Comparison of ENCODE assay signal across 16 cellular contexts in the genomic region with DNA sequence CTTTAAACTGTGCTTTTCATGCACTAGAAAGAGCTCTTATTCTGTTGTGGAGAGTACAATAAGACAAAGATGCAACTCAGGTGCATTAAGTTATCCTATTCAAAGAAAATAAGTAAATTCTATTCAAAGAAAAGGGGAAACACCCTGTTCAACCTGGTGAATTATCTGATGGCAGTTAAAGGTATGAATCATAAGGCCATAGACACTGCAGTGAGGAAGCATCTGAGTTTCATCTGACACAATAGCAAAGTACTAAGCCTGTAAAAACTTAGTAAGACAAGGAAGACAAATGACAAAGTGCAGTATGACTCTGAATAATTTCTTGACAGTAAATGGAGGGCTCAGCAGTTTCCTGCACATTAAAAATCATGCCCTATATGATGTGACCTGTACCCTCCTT.
"Had no signal": no experiment of that assay in that cellular context is flagged by ENCODE, and none has a peak within 500 bp of the region (broad histone marks: within the 10 kb centered on the region; RNA-seq: fewer than 3 reads in every experiment).

No MANE protein-coding gene starts in this region.

- H3K4me1 Mint-ChIP-seq: immature natural killer cell had no signal

- H3K9me3 Mint-ChIP-seq: mesothelial cell of epicardium, neural crest cell had no signal

- H3K27ac ChIP-seq: adrenal gland, coronary artery, lower lobe of right lung, stomach had no signal

- H3K4me1 ChIP-seq: adrenal gland, lower lobe of right lung, pancreas had no signal

- H3K27me3 ChIP-seq: adrenal gland, pancreas, stomach had no signal

- H3K9me3 ChIP-seq: adrenal gland, lower lobe of right lung, pancreas, stomach had no signal

- DNase-seq: activated CD4-positive, alpha-beta T cell treated with anti-CD3 and anti-CD28 coated beads, Interleukin-2, amount 50 U/mL, for 1 hour; activated naive CD4-positive, alpha-beta T cell treated with anti-CD3 and anti-CD28 coated beads, Interleukin-2, amount 50 U/mL, for 16 hours; activated T-cell treated with anti-CD3 and anti-CD28 coated beads for 4 hours; adrenal gland; central memory CD4-positive, alpha-beta T cell; immature natural killer cell; left cardiac atrium; lower lobe of right lung; pancreas; stimulated activated CD4-positive, alpha-beta T cell treated with anti-CD3 and anti-CD28 coated beads, Interleukin-12 subunit alpha, Interleukin-12 subunit beta, amount 100 ng/mL, for 4 hours; stimulated activated CD4-positive, alpha-beta T cell treated with anti-CD3 and anti-CD28 coated beads, Interleukin-2, amount 100 ng/mL, for 24 hours; stomach had no signal

- H3K36me3 ChIP-seq: adrenal gland, lower lobe of right lung, pancreas, stomach had no signal

- FAIRE-seq: pancreas had no signal

- ATAC-seq: activated CD4-positive, CD25-positive, alpha-beta regulatory T cell treated with anti-CD3 and anti-CD28 coated beads, Interleukin-2, amount 50 U/mL, for 24 hours; left cardiac atrium; lower lobe of right lung had no signal

- H3K36me3 Mint-ChIP-seq: immature natural killer cell, mesothelial cell of epicardium had no signal

- H3K4me3 Mint-ChIP-seq: immature natural killer cell, mesothelial cell of epicardium, neural crest cell had no signal

- H3K4me3 ChIP-seq: adrenal gland, coronary artery, lower lobe of right lung, pancreas, stomach had no signal

- H3K27ac Mint-ChIP-seq: immature natural killer cell, mesothelial cell of epicardium had no signal
